5 cellular contexts compared by ENCODE assay signal in the genomic region with DNA sequence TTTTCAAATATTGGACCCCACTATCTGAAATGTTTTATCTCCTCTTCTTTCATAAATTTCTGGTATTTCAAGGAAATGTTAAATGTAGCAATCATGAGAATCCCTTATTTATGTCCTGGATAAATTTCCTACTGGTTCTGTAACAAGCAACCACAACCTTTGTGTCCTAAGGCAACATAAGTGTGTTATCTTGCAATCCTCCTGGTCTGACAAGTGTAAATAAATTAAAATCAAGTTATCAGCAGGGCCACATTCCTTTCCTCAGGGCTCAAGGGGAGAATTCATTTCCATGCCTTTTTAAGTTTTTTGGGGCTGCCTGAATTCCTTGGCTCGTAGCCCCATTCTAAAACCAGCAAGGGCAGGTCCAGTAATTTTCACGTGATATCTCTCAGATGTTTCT.
"Had no signal": no experiment of that assay in that cellular context is flagged by ENCODE, and none has a peak within 500 bp of the region (broad histone marks: within the 10 kb centered on the region; RNA-seq: fewer than 3 reads in every experiment).

No MANE protein-coding gene starts in this region.

- H3K4me3 ChIP-seq: GM23338, K562 had no signal

- DNase-seq: H9, HCEC 1CT, IMR-90 had no signal

- H3K4me2 ChIP-seq: GM23338 had no signal
